In the genomic region with DNA sequence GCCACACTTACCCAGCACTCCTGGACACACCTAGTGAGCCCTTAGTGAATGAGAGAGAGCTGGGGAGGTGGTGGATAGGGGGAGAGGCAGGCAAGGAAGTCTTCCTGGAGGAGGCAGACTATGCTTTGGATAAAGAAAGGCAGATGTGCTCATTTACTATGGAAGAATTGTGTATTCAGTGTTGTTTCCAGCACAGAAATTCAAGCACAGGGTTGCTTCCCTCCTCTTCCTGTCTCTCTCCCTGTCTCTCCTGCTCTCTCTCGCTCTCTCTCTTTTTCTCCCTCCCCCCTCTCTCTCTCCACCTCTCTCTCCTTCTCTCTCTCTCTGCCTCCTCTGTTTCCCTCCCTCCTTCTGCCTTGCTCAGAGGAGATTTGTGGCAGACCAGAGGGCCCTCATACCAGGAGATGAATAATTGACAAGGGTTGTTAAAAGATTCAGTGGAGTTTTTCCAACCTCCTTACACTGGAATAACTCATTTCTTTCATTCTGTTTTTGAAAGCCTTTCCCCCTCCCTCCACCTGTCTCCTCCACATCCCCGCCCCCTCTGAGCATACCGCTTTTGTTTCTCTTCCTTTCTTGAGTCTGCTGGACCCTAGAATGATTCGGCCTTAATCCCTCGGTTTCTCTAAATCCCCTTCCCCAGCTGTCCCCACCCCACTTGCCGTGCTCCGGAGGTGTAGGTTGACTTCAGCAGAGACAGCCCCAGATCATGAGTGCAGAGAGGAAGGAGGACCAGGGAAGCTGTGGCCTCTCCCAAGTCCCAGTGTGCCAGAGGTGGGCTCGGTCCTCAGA, we compare ENCODE assay signal across 26 cellular contexts.
"Had no signal": no experiment of that assay in that cellular context is flagged by ENCODE, and none has a peak within 500 bp of the region (broad histone marks: within the 10 kb centered on the region; RNA-seq: fewer than 3 reads in every experiment).

No MANE protein-coding gene starts in this region.

- H3K27ac Mint-ChIP-seq: activated CD4-positive, alpha-beta memory T cell treated with anti-CD3 and anti-CD28 coated beads for 36 hours; activated CD4-positive, alpha-beta T cell treated with anti-CD3 and anti-CD28 coated beads, Interleukin-2, amount 10 ng/mL, durations not matched to agents 24 days and 14 days; activated naive CD4-positive, alpha-beta T cell treated with anti-CD3 and anti-CD28 coated beads for 36 hours; activated T-helper 1 cell treated with anti-CD3 and anti-CD28 coated beads, Interleukin-12 subunit alpha, Interleukin-12 subunit beta, Interleukin-2, Interleukin-4 antibody, amounts not matched to agents 30 ng/mL and 10 ng/mL and 1 ng/mL, durations not matched to agents 14 hours and 24 hours and 36 hours; natural killer cell treated with Interleukin-12 subunit alpha and Interleukin-12 subunit beta and Interleukin-15 and Interleukin-18, amount 100 ng/mL, for 72 hours had no signal

- DNase-seq: activated CD4-positive, alpha-beta memory T cell treated with anti-CD3 and anti-CD28 coated beads for 36 hours; activated CD4-positive, alpha-beta T cell treated with anti-CD3 and anti-CD28 coated beads, Interleukin-2, amount 10 ng/mL, durations not matched to agents 24 days and 14 days; activated CD4-positive, CD25-positive, alpha-beta regulatory T cell treated with anti-CD3 and anti-CD28 coated beads, Interleukin-2, amount 50 U/mL, for 72 hours; activated CD8-positive, alpha-beta memory T cell treated with anti-CD3 and anti-CD28 coated beads, Interleukin-2, amount 50 U/mL, for 4 hours; activated effector memory CD4-positive, alpha-beta T cell treated with anti-CD3 and anti-CD28 coated beads, Interleukin-2, amount 50 U/mL, for 16 hours; activated naive CD4-positive, alpha-beta T cell treated with anti-CD3 and anti-CD28 coated beads for 36 hours; activated T-cell treated with anti-CD3 and anti-CD28 coated beads, Interleukin-2, amount 50 U/mL, for 1 hour; amniotic stem cell; central memory CD4-positive, alpha-beta T cell; dermis blood vessel endothelial cell; effector CD4-positive, alpha-beta T cell; foreskin keratinocyte; heart left ventricle; kidney glomerular epithelial cell; lower lobe of right lung; mucosa of descending colon; occipital lobe; stimulated activated naive CD4-positive, alpha-beta T cell treated with Interleukin-2 at 50 U/mL for 16 hours; transverse colon had no signal

- H3K27ac ChIP-seq: breast epithelium, esophagus muscularis mucosa, foreskin keratinocyte, heart left ventricle, lower lobe of right lung, right atrium auricular region, transverse colon, VCaP had no signal

- H3K27me3 ChIP-seq: right atrium auricular region had no signal

- FAIRE-seq: urothelium cell line had no signal

- H3K4me1 ChIP-seq: breast epithelium, esophagus muscularis mucosa, foreskin keratinocyte, lower lobe of right lung, right atrium auricular region, transverse colon had no signal

- H3K36me3 ChIP-seq: breast epithelium, esophagus muscularis mucosa, heart left ventricle, lower lobe of right lung, right atrium auricular region, transverse colon had no signal

- H3K9me3 ChIP-seq: breast epithelium, esophagus muscularis mucosa, heart left ventricle, lower lobe of right lung, mucosa of descending colon, right atrium auricular region, transverse colon had no signal

- H3K9me3 Mint-ChIP-seq: activated CD4-positive, alpha-beta memory T cell treated with anti-CD3 and anti-CD28 coated beads for 36 hours; activated CD4-positive, alpha-beta T cell treated with anti-CD3 and anti-CD28 coated beads, Interleukin-2, amount 10 ng/mL, durations not matched to agents 24 days and 14 days; activated naive CD4-positive, alpha-beta T cell treated with anti-CD3 and anti-CD28 coated beads for 36 hours; activated T-helper 1 cell treated with anti-CD3 and anti-CD28 coated beads, Interleukin-12 subunit alpha, Interleukin-12 subunit beta, Interleukin-2, Interleukin-4 antibody, amounts not matched to agents 30 ng/mL and 10 ng/mL and 1 ng/mL, durations not matched to agents 14 hours and 24 hours and 36 hours; natural killer cell treated with Interleukin-12 subunit alpha and Interleukin-12 subunit beta and Interleukin-15 and Interleukin-18, amount 100 ng/mL, for 72 hours had no signal

- H3K4me3 ChIP-seq: breast epithelium, esophagus muscularis mucosa, heart left ventricle, lower lobe of right lung, mucosa of descending colon, right atrium auricular region, transverse colon had no signal

- H3K36me3 Mint-ChIP-seq: activated CD4-positive, alpha-beta memory T cell treated with anti-CD3 and anti-CD28 coated beads for 36 hours; natural killer cell treated with Interleukin-12 subunit alpha and Interleukin-12 subunit beta and Interleukin-15 and Interleukin-18, amount 100 ng/mL, for 72 hours had no signal

- ATAC-seq: foreskin keratinocyte; lower lobe of right lung; mucosa of descending colon; natural killer cell treated with Interleukin-12 subunit alpha and Interleukin-12 subunit beta and Interleukin-15 and Interleukin-18, amount 100 ng/mL, for 72 hours had no signal
